In the genomic region with DNA sequence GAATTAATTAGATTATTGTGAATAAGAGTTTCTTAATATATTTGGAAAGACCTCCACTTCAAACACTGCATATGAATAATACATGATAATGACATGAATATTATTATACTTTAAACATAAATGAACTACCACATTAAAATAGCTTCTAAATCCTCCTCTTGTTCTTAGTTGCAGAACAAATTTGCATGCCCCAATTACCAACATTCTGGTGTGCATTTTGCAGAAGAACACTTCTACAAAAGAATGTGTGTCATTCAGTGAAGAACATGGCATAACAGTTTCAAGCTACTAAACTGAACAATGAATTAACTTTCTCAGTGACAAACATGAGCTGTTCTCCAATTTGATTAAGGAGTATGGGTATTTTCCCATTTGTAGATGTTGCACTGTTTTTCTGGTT, we compare ENCODE assay signal across 23 cellular contexts.
A peak's percentile ranks its signal among the peaks of the same experiment; 100 is the strongest.
DNase-seq lines count a peak whose midpoint lies in the region; ATAC-seq, FAIRE-seq and TF ChIP-seq lines count a peak whose summit lies in the region.
"Had no signal": no experiment of that assay in that cellular context is flagged by ENCODE, and none has a peak within 500 bp of the region (broad histone marks: within the 10 kb centered on the region; RNA-seq: fewer than 3 reads in every experiment).

No MANE protein-coding gene starts in this region.

- no peak overlapping the region for H3K18ac ChIP-seq in H1 (ENCODE audit: extremely low read depth, low read length)

- H3K4me3 ChIP-seq in H1 (ENCODE audit: extremely low read depth in 1 of 4, insufficient read depth in 2 of 4, low read depth in 3 of 4, low read length in 4 of 4) (no peak overlapping the region), suprapubic skin (no peak overlapping the region)
- H3K4me3 ChIP-seq: BLaER1 had no signal

- peak; percentile 23 for DNase-seq in Ammon's horn (ENCODE audit: low spot score)
- DNase-seq in H1 (ENCODE audit: low read depth in 1 of 2, low spot score in 2 of 2), result no peak
- DNase-seq in inferior parietal cortex (ENCODE audit: extremely low spot score), result peak; percentile 29
- DNase-seq in superior temporal gyrus (ENCODE audit: extremely low spot score), result peak; percentile 57
- DNase-seq in activated gamma-delta T cell treated with Interleukin-2 at 50 U/mL for 16 hours, result no peak
- DNase-seq in suprapubic skin (ENCODE audit: low spot score in 2 of 2), result no peak
- DNase-seq: 8988T; AML-193; BE2C; C1 segment of cervical spinal cord; Calu3; CD4-positive, alpha-beta T cell; CD8-positive, alpha-beta T cell; DMS79 treated with DMSO at 0.1 percent for 48 hours; GF-D8 had no signal

- H4K91ac ChIP-seq in H1 (replicated peaks; ENCODE audit: insufficient read length, low read length), result no peak overlapping the region

- no peaks in the 10 kb centered on the region for H3K4me1 ChIP-seq in H1 (replicated peaks in 1 of 4; ENCODE audit: control insufficient read depth in 3 of 4, insufficient read depth in 4 of 4, low read length in 3 of 4)
- no peaks in the 10 kb centered on the region for H3K4me1 ChIP-seq in suprapubic skin
- H3K4me1 ChIP-seq: BE2C, BLaER1, Caco-2 had no signal

- no peak overlapping the region for H3K4ac ChIP-seq in H1 (replicated peaks; ENCODE audit: insufficient read length, low read depth, low read length)

- peak; percentile 42 for FAIRE-seq in H1 (lab: Jason Lieb, UNC)
- FAIRE-seq: A204.1, D721Med, GM12891, GM19239 had no signal

- no peak overlapping the region for H2BK5ac ChIP-seq in H1 (ENCODE audit: low read depth, low read length)

- H4K8ac ChIP-seq in H1 (ENCODE audit: extremely low read depth, insufficient read depth, low read length), result no peak overlapping the region

- H3K14ac ChIP-seq in H1 (ENCODE audit: insufficient read length), result no peak overlapping the region

- no peaks in the 10 kb centered on the region for H3K36me3 ChIP-seq in H1 (ENCODE audit: control insufficient read depth in 2 of 4, insufficient read depth in 4 of 4, low read length in 3 of 4)
- H3K36me3 ChIP-seq in suprapubic skin, result no peaks in the 10 kb centered on the region
- H3K36me3 ChIP-seq: BE2C, BLaER1 had no signal

- no peak overlapping the region for H3K56ac ChIP-seq in H1 (replicated peaks; ENCODE audit: insufficient read length, low read depth, low read length)

- H2BK15ac ChIP-seq in H1 (ENCODE audit: low read length), result no peak overlapping the region

- H2BK12ac ChIP-seq in H1 (ENCODE audit: low read depth, low read length), result no peak overlapping the region

- CTCF ChIA-PET in H1 (lab: Charles Lee; ENCODE audit: partially characterized antibody), result interaction anchor here (1.1 to 1.3 kb wide), 3 partner anchors 8 to 22 kb away, joined by 3 to 4 read pairs (median 3); no protein-coding TSS in a partner anchor

- no peak overlapping the region for H3K4me2 ChIP-seq in H1 (ENCODE audit: insufficient read depth in 1 of 2, low read depth in 2 of 2, low read length in 2 of 2)
- H3K4me2 ChIP-seq: BLaER1 had no signal

- POLR2A ChIA-PET in H1 (lab: Charles Lee; ENCODE audit: partially characterized antibody), result no interaction called here

- no peaks in the 10 kb centered on the region for H4K20me1 ChIP-seq in H1 (replicated peaks in 1 of 2; ENCODE audit: control insufficient read depth in 1 of 2, insufficient read depth in 2 of 2, low read length in 2 of 2)
- H4K20me1 ChIP-seq: BLaER1 had no signal

- H3K27ac ChIP-seq in H1 (ENCODE audit: low read depth, low read length) (no peak overlapping the region), suprapubic skin (no peak overlapping the region)
- H3K27ac ChIP-seq: BLaER1 had no signal

- no peak overlapping the region for H3K23ac ChIP-seq in H1 (ENCODE audit: insufficient read length)

- ATAC-seq in GM21381 (IDR thresholded peaks at IDR 0.05; ENCODE audit: unreplicated experiment) (no peak), GM21526 (IDR thresholded peaks at IDR 0.05; ENCODE audit: low FRiP score, unreplicated experiment) (no peak)
- ATAC-seq: CD8-positive, alpha-beta T cell had no signal

- H4K5ac ChIP-seq in H1 (ENCODE audit: insufficient read length, low read depth, low read length), result no peak overlapping the region

- no peak for TF ChIP-seq EP300 in H1 (IDR thresholded peaks at IDR 0.05; ENCODE audit: borderline replicate concordance in 1 of 2, low read depth in 2 of 2, low read length in 2 of 2)
- TF ChIP-seq EP300 in suprapubic skin (IDR thresholded peaks at IDR 0.05), result no peak

- H3K9ac ChIP-seq in H1 (replicated peaks in 1 of 4; ENCODE audit: extremely low read depth in 1 of 4, low read depth in 3 of 4, low read length in 3 of 4), result no peak overlapping the region
- H3K9ac ChIP-seq: BLaER1 had no signal

- H3K27me3 ChIP-seq in H1 (replicated peaks in 1 of 4; ENCODE audit: control insufficient read depth in 3 of 4, extremely low read depth in 1 of 4, insufficient read depth in 3 of 4, low read length in 3 of 4) (peaks cover 0 to 1% (median 0%) of the 10 kb centered on the region in 4 experiments; a peak in 1 of 7 replicates), suprapubic skin (no peaks in the 10 kb centered on the region)
- H3K27me3 ChIP-seq: BE2C, BLaER1 had no signal

- H2BK20ac ChIP-seq in H1 (ENCODE audit: low read length), result no peak overlapping the region

- H2AK5ac ChIP-seq in H1 (ENCODE audit: low read depth, low read length), result no peak overlapping the region

- no peak overlapping the region for H2BK120ac ChIP-seq in H1 (replicated peaks; ENCODE audit: low read depth, low read length)

- no peak for TF ChIP-seq RAD21 in H1 (IDR thresholded peaks at IDR 0.05 in 1 of 2, conservative IDR thresholded peaks at IDR 0.05 in 1 of 2; ENCODE audit: low read depth in 2 of 2, low read length in 2 of 2)

- no peaks in the 10 kb centered on the region for H3K9me3 ChIP-seq in H1 (ENCODE audit: insufficient read depth in 2 of 2, low read depth in 1 of 2, low read length in 1 of 2)
- H3K9me3 ChIP-seq in suprapubic skin, result no peaks in the 10 kb centered on the region
- H3K9me3 ChIP-seq: BE2C, BLaER1, Caco-2 had no signal

- H3K23me2 ChIP-seq in H1 (ENCODE audit: low read depth, low read length), result no peaks in the 10 kb centered on the region

- H3K79me2 ChIP-seq in H1 (ENCODE audit: control insufficient read depth in 1 of 2, insufficient read depth in 2 of 2, low read length in 2 of 2), result no peaks in the 10 kb centered on the region

- no peak overlapping the region for H2AFZ ChIP-seq in H1 (ENCODE audit: low read length)

- no peaks in the 10 kb centered on the region for H3K79me1 ChIP-seq in H1 (ENCODE audit: low read depth, low read length)

- TF ChIP-seq POLR2A in H1 (IDR thresholded peaks at IDR 0.05; ENCODE audit: control extremely low read depth in 1 of 2, low read depth in 2 of 2, low read length in 2 of 2), result no peak
- no peak for TF ChIP-seq POLR2A in suprapubic skin (IDR thresholded peaks at IDR 0.05)

- TF ChIP-seq CTCF in H1 (IDR thresholded peaks at IDR 0.05; ENCODE audit: control extremely low read depth in 1 of 3, insufficient read depth in 1 of 3, low read depth in 1 of 3, low read length in 3 of 3), result no peak
- TF ChIP-seq CTCF in suprapubic skin (IDR thresholded peaks at IDR 0.05), result no peak

TF ChIP-seq in H1, 55 proteins besides CTCF, POLR2A, EP300 and RAD21:
- TF ChIP-seq RNF2 (IDR thresholded peaks at IDR 0.05; ENCODE audit: borderline replicate concordance, low read depth, low read length, missing control alignments, poor library complexity, severe bottlenecking) (no peak), RFX5 (IDR thresholded peaks at IDR 0.05; ENCODE audit: borderline replicate concordance, low read depth, low read length) (no peak), SP4 (IDR thresholded peaks at IDR 0.05; ENCODE audit: low read length) (no peak), HDAC2 (IDR thresholded peaks at IDR 0.05; ENCODE audit: borderline replicate concordance in 1 of 2, low read depth in 2 of 2, low read length in 2 of 2) (no peak)

Comparison
In these comparisons a context has a peak if more than half of its experiments do, and no peak if none do; other contexts are left out.
1. DNase-seq: peak in Ammon's horn (single experiment), inferior parietal cortex (single experiment) and superior temporal gyrus (single experiment); none in H1 (0 of 2), activated gamma-delta T cell treated with Interleukin-2 at 50 U/mL for 16 hours (single experiment) and suprapubic skin (0 of 2).